Comparison of ENCODE assay signal across 8 cellular contexts in genomic region chr6:108559884-108560462, GRCh38. TPM values are rescaled to one million over a fixed set of nuclear protein-coding genes. Genes with fewer than 3 reads are reported as not detected.
DNase-seq lines count a peak whose midpoint lies in the region; ATAC-seq, FAIRE-seq and TF ChIP-seq lines count a peak whose summit lies in the region.

No MANE protein-coding gene starts in this region.

- H3K9me3 ChIP-seq in pancreas: no peaks in the 10 kb centered on the region

- peak; percentile 4 for ATAC-seq in HG02678 (IDR thresholded peaks at IDR 0.05; ENCODE audit: unreplicated experiment)
- peak; percentile 2 for ATAC-seq in Right ventricle myocardium superior (ENCODE audit: poor library complexity)
- ATAC-seq in pancreas: peak; percentile 1 to 3 (median 2)

- WGBS in adipose tissue, 3 donors: 0% methylated on average over 30 to 63 of the region's 64 CpGs
- WGBS in pancreas, 2 donors: 0 to 1% methylated on average over 48 to 64 of the region's 64 CpGs

- DNase-seq in NCI-H2081 (lab: John Stamatoyannopoulos, UW) (peak; percentile 17 to 47), NCI-H2081 treated with DMSO at 0.1 percent for 48 hours (lab: John Stamatoyannopoulos, UW) (no peak), NCI-H524 treated with DMSO at 0.1 percent for 48 hours (lab: John Stamatoyannopoulos, UW) (peak; percentile 60), Right ventricle myocardium superior (no peak), pancreas (peak in 5 of 6 donors; percentile 66 to 84 (median 69)), HPDE6-E6E7 (ENCODE audit: extremely low spot score) (no peak)

- H3K4me3 ChIP-seq in pancreas: peak overlapping the region; percentile 87 to 97 (median 96)

- no peaks in the 10 kb centered on the region for H3K36me3 ChIP-seq in pancreas

- TF ChIP-seq CTCF in pancreas (IDR thresholded peaks at IDR 0.05): no peak

- intact Hi-C loops in Right ventricle myocardium superior (cut with DNase I): loop anchor here (5.0 kb wide), 3 partner anchors 92 to 512 kb away; no protein-coding TSS in a partner anchor
- intact Hi-C loops in pancreas (cut with DNase I): loop anchor here in 2 of 3 donors (10.0 kb wide), 1 partner anchor 225 kb away; no protein-coding TSS in a partner anchor

- H3K4me1 ChIP-seq in pancreas: peaks cover 9 to 26% (median 19%) of the 10 kb centered on the region in 3 donors

- H3K27me3 ChIP-seq in pancreas: no peaks in the 10 kb centered on the region

- H3K27ac ChIP-seq in adipose tissue (ENCODE audit: low read depth, low read length) (peak overlapping the region; percentile 90), pancreas (peak overlapping the region; percentile 91 to 99 (median 96))

- no peak for FAIRE-seq in pancreas (lab: Jason Lieb, UNC)

RNA-seq across cellular contexts. Expression of gene FOXO3, which starts 0.7 kb away (rescaled TPM):
- polyA plus RNA-seq in adipose tissue (10 to 100 TPM; 23.2 to 30.3 (median 27.3) TPM), pancreas (10 to 100 TPM; 11.3 to 12.6 TPM)
- total RNA-seq in Right ventricle myocardium superior (32.4 TPM), pancreas (10 to 100 TPM; 33.0 to 61.2 (median 41.7) TPM)

Comparison
In these comparisons a context has a peak if more than half of its experiments do, and no peak if none do; other contexts are left out.
1. DNase-seq: peak in NCI-H2081 (2 of 2), NCI-H524 treated with DMSO at 0.1 percent for 48 hours (single experiment) and pancreas (5 of 6); none in NCI-H2081 treated with DMSO at 0.1 percent for 48 hours (single experiment), Right ventricle myocardium superior (single experiment) and HPDE6-E6E7 (single experiment).
2. Peak in every context shown above with its lines, with median percentiles within 50 percentile points of each other: ATAC-seq.